ENCODE assay signal across 25 cellular contexts in genomic region chr2:62325398-62325797, GRCh38.
"Had no signal": no experiment of that assay in that cellular context is flagged by ENCODE, and none has a peak within 500 bp of the region (broad histone marks: within the 10 kb centered on the region; RNA-seq: fewer than 3 reads in every experiment).

No MANE protein-coding gene starts in this region.

- ATAC-seq: left cardiac atrium, natural killer cell, pancreas, right cardiac atrium had no signal

- H3K27ac ChIP-seq: hepatocyte, left ventricle myocardium inferior, lower lobe of right lung, pancreas, suprapubic skin, thyroid gland, upper lobe of left lung, uterus had no signal

- H3K27me3 Mint-ChIP-seq: memory B cell, progenitor cell of endocrine pancreas had no signal

- H3K4me2 ChIP-seq: hepatocyte, smooth muscle cell had no signal

- H3K4me3 ChIP-seq: hepatocyte, left ventricle myocardium inferior, lower lobe of right lung, pancreas, smooth muscle cell, suprapubic skin, thyroid gland, upper lobe of left lung, uterus had no signal

- H3K4me1 ChIP-seq: left ventricle myocardium inferior, lower lobe of right lung, pancreas, suprapubic skin, upper lobe of left lung, uterus had no signal

- H2AFZ ChIP-seq: hepatocyte had no signal

- H3K27me3 ChIP-seq: hepatocyte, pancreas, suprapubic skin, thyroid gland, upper lobe of left lung, uterus had no signal

- H3K27ac Mint-ChIP-seq: endodermal cell, memory B cell, mesothelial cell of epicardium, natural killer cell, progenitor cell of endocrine pancreas had no signal

- H3K79me2 ChIP-seq: hepatocyte had no signal

- H3K9me3 ChIP-seq: lower lobe of right lung, pancreas, suprapubic skin, thyroid gland, uterus had no signal

- FAIRE-seq: kidney, pancreas had no signal

- DNase-seq: effector CD4-positive, alpha-beta T cell; endodermal cell; erythroblast; foreskin melanocyte; head of caudate nucleus; kidney; left cardiac atrium; left ventricle myocardium inferior; lower lobe of right lung; natural killer cell; nucleus accumbens; pancreas; right cardiac atrium; stimulated activated CD4-positive, alpha-beta T cell treated with anti-CD3 and anti-CD28 coated beads, Interleukin-2, amount 100 ng/mL, for 48 hours; stimulated activated naive CD4-positive, alpha-beta T cell treated with Interleukin-2 at 50 U/mL for 16 hours; thyroid gland; upper lobe of left lung; uterus had no signal

- H3K36me3 ChIP-seq: left ventricle myocardium inferior, lower lobe of right lung, pancreas, suprapubic skin, thyroid gland, upper lobe of left lung, uterus had no signal

- H3K4me3 Mint-ChIP-seq: endodermal cell, memory B cell, mesothelial cell of epicardium, natural killer cell, neural crest cell had no signal
